8 cellular contexts compared by ENCODE assay signal in genomic region chr3:28348637-28349396, GRCh38. TPM values are rescaled to one million over a fixed set of nuclear protein-coding genes. Genes with fewer than 3 reads are reported as not detected.
DNase-seq lines count a peak whose midpoint lies in the region; ATAC-seq and TF ChIP-seq lines count a peak whose summit lies in the region.

A gene with protein sequence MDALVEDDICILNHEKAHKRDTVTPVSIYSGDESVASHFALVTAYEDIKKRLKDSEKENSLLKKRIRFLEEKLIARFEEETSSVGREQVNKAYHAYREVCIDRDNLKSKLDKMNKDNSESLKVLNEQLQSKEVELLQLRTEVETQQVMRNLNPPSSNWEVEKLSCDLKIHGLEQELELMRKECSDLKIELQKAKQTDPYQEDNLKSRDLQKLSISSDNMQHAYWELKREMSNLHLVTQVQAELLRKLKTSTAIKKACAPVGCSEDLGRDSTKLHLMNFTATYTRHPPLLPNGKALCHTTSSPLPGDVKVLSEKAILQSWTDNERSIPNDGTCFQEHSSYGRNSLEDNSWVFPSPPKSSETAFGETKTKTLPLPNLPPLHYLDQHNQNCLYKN (minus strand): TSS chr3:28348824. CDS start chr3:28340617, 8,207 bp downstream.
Gene ZCWPW2 (plus strand): TSS chr3:28348721. CDS start chr3:28413069, 64,348 bp downstream.

- H3K36me3 ChIP-seq in HAP-1 (replicated peaks) (no peaks in the 10 kb centered on the region), MG63 (no peaks in the 10 kb centered on the region; the same call in 1 of the 2 replicates), neuron (ENCODE audit: insufficient read depth, low read length) (no peaks in the 10 kb centered on the region), subcutaneous abdominal adipose tissue (ENCODE audit: control insufficient read depth in 5 of 5, insufficient read depth in 5 of 5, low read length in 5 of 5) (peaks cover 0 to 7% (median 4%) of the 10 kb centered on the region in 5 donors)

- H3K27me3 ChIP-seq in HAP-1 (ENCODE audit: low read depth) (no peaks in the 10 kb centered on the region), MG63 (no peaks in the 10 kb centered on the region), foreskin keratinocyte (no peaks in the 10 kb centered on the region), neuron (ENCODE audit: insufficient read depth, low read length) (no peaks in the 10 kb centered on the region), subcutaneous abdominal adipose tissue (ENCODE audit: control insufficient read depth in 5 of 5, insufficient read depth in 4 of 5, low read length in 5 of 5) (no peaks in the 10 kb centered on the region)

- in situ Hi-C loops in HAP-1 (cut with MboI; ENCODE audit: low sequenced_read_pairs) = no loop called here

- H3K9me3 ChIP-seq in HAP-1 = no peaks in the 10 kb centered on the region
- H3K9me3 ChIP-seq in MG63 = no peaks in the 10 kb centered on the region
- H3K9me3 ChIP-seq in neuron (ENCODE audit: low read length) = no peaks in the 10 kb centered on the region
- H3K9me3 ChIP-seq in subcutaneous abdominal adipose tissue (ENCODE audit: control insufficient read depth in 5 of 5, low read length in 5 of 5) = peaks cover 0 to 13% (median 6%) of the 10 kb centered on the region in 5 donors

- H3K4me3 ChIP-seq in HAP-1 (peak within 1 kb of the TSS; percentile 72), MG63 (peak within 1 kb of the TSS; percentile 88), neuron (ENCODE audit: low read length) (peak within 1 kb of the TSS; percentile 93), subcutaneous abdominal adipose tissue (ENCODE audit: low read depth in 1 of 5, low read length in 5 of 5) (peak within 1 kb of the TSS; percentile 65 to 95 (median 91))

- H3K4me1 ChIP-seq in HAP-1 (peaks cover 21% of the 10 kb centered on the region), foreskin keratinocyte (peaks cover 27% of the 10 kb centered on the region), neuron (ENCODE audit: insufficient read depth, low read length) (peaks cover 17% of the 10 kb centered on the region), subcutaneous abdominal adipose tissue (ENCODE audit: control insufficient read depth in 5 of 5, insufficient read depth in 5 of 5, low read length in 5 of 5) (peaks cover 0 to 46% (median 42%) of the 10 kb centered on the region in 5 donors)

- peak; percentile 87 for ATAC-seq in foreskin keratinocyte

- peak within 1 kb of the TSS; percentile 92 to 98 (median 97) for H3K9ac ChIP-seq in subcutaneous abdominal adipose tissue (ENCODE audit: low read length in 5 of 5)

- H3K27ac ChIP-seq in foreskin keratinocyte = peak within 1 kb of the TSS; percentile 92
- peak within 1 kb of the TSS; percentile 99 for H3K27ac ChIP-seq in subcutaneous abdominal adipose tissue (ENCODE audit: low read depth, low read length)

- DNase-seq in GDM1 (lab: John Stamatoyannopoulos, UW) = peak; percentile 92
- peak; percentile 89 to 97 for DNase-seq in HAP-1 (ENCODE audit: low spot score in 2 of 2)
- DNase-seq in MG63 = peak; percentile 91
- peak; percentile 89 for DNase-seq in SHP77 treated with DMSO at 0.1 percent for 48 hours (lab: John Stamatoyannopoulos, UW)
- peak; percentile 83 for DNase-seq in activated gamma-delta T cell treated with anti-CD3 and anti-CD28 coated beads, Interleukin-2, amount 50 U/mL, for 16 hours (ENCODE audit: low read depth)
- peak; percentile 84 to 92 for DNase-seq in foreskin keratinocyte

- TF ChIP-seq CTCF in foreskin keratinocyte (conservative IDR thresholded peaks at IDR 0.05) = no peak

- H2AFZ ChIP-seq in neuron (ENCODE audit: low read depth, low read length) = peak within 1 kb of the TSS; percentile 96

RNA-seq across cellular contexts. Expression of the first gene that starts in this region (rescaled TPM):
- total RNA-seq in MG63 (2014; rRNA removed; shearing (Covaris generic); ENCODE audit: low replicate concordance) = 28.3 and 51.7 TPM in 2 replicates
- total RNA-seq in foreskin keratinocyte = 69.1 and 69.8 TPM in 2 replicates
- 36.0 and 40.5 TPM in 2 replicates for polyA plus RNA-seq in foreskin keratinocyte

RNA-seq across cellular contexts. Expression of gene ZCWPW2, which starts in this region (rescaled TPM):
- total RNA-seq in MG63 (2014; rRNA removed; shearing (Covaris generic); ENCODE audit: low replicate concordance) = not detected in 2 replicates
- 0.18 and 0.31 TPM in 2 replicates for total RNA-seq in foreskin keratinocyte
- 0.27 and 0.28 TPM in 2 replicates for polyA plus RNA-seq in foreskin keratinocyte

Comparison
In these comparisons a context has a peak if more than half of its experiments do, and no peak if none do; other contexts are left out.
1. Peak in every context shown above with its lines: DNase-seq, ATAC-seq, H3K4me3 ChIP-seq and H3K27ac ChIP-seq.